ENCODE assay signal across 1 cellular context in the genomic region with DNA sequence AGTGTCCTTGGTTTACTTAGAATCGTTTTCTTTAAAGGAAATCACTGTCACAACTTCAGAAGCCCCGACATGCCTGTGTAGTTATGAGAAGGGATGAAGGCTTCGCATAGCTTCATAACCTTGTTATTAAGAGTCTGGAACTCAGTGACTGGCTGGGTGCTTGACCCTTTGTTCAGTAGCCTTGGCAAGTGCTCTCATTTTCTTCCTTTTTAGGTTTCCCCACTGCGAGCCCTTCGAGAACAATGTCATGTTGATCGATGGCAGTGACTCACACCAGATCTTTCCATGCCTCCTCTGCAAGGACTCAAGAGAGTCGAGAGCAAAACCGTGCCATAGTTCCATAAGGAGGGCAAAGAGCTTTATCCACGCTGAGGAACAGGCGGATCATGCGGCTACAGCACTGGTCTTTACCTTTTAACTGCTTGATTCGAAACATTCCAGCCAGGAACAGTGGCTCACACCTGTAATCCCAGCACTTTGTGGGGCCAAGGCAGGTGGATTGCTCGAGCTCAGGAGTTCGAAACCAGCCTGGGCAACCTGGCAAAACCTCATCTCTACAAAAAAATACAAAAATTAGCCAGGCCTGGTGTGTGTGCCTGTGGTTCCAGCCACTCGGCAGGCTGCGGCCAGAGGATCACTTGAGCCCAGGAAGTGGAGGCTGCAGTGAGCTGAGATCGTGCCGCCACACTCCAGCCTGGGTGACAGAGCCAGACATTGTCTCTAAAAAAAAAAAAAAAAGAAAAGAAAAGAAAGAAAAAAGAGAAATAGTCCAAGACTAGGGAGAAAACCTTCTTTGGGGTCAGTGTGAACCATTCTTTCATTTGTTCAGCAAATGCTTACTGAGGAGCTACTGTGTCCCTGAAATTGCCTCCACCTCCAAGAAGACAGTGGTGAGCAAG.
A peak's percentile ranks its signal among the peaks of the same experiment; 100 is the strongest.
TF ChIP-seq lines count a peak whose summit lies in the region.

No MANE protein-coding gene starts in this region.

TF ChIP-seq in K562, 482 proteins besides CTCF, POLR2A, EP300 and RAD21 (continued from another document and continues in another):
- TF ChIP-seq, protein P1, sequence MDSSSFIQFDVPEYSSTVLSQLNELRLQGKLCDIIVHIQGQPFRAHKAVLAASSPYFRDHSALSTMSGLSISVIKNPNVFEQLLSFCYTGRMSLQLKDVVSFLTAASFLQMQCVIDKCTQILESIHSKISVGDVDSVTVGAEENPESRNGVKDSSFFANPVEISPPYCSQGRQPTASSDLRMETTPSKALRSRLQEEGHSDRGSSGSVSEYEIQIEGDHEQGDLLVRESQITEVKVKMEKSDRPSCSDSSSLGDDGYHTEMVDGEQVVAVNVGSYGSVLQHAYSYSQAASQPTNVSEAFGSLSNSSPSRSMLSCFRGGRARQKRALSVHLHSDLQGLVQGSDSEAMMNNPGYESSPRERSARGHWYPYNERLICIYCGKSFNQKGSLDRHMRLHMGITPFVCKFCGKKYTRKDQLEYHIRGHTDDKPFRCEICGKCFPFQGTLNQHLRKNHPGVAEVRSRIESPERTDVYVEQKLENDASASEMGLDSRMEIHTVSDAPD (CRISPR knock-in tag; IDR thresholded peaks at IDR 0.05) = no peak
- TF ChIP-seq, protein P2, sequence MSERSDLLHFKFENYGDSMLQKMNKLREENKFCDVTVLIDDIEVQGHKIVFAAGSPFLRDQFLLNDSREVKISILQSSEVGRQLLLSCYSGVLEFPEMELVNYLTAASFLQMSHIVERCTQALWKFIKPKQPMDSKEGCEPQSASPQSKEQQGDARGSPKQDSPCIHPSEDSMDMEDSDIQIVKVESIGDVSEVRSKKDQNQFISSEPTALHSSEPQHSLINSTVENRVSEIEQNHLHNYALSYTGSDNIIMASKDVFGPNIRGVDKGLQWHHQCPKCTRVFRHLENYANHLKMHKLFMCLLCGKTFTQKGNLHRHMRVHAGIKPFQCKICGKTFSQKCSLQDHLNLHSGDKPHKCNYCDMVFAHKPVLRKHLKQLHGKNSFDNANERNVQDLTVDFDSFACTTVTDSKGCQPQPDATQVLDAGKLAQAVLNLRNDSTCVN (CRISPR knock-in tag; IDR thresholded peaks at IDR 0.05) = no peak
- TF ChIP-seq, protein P3, sequence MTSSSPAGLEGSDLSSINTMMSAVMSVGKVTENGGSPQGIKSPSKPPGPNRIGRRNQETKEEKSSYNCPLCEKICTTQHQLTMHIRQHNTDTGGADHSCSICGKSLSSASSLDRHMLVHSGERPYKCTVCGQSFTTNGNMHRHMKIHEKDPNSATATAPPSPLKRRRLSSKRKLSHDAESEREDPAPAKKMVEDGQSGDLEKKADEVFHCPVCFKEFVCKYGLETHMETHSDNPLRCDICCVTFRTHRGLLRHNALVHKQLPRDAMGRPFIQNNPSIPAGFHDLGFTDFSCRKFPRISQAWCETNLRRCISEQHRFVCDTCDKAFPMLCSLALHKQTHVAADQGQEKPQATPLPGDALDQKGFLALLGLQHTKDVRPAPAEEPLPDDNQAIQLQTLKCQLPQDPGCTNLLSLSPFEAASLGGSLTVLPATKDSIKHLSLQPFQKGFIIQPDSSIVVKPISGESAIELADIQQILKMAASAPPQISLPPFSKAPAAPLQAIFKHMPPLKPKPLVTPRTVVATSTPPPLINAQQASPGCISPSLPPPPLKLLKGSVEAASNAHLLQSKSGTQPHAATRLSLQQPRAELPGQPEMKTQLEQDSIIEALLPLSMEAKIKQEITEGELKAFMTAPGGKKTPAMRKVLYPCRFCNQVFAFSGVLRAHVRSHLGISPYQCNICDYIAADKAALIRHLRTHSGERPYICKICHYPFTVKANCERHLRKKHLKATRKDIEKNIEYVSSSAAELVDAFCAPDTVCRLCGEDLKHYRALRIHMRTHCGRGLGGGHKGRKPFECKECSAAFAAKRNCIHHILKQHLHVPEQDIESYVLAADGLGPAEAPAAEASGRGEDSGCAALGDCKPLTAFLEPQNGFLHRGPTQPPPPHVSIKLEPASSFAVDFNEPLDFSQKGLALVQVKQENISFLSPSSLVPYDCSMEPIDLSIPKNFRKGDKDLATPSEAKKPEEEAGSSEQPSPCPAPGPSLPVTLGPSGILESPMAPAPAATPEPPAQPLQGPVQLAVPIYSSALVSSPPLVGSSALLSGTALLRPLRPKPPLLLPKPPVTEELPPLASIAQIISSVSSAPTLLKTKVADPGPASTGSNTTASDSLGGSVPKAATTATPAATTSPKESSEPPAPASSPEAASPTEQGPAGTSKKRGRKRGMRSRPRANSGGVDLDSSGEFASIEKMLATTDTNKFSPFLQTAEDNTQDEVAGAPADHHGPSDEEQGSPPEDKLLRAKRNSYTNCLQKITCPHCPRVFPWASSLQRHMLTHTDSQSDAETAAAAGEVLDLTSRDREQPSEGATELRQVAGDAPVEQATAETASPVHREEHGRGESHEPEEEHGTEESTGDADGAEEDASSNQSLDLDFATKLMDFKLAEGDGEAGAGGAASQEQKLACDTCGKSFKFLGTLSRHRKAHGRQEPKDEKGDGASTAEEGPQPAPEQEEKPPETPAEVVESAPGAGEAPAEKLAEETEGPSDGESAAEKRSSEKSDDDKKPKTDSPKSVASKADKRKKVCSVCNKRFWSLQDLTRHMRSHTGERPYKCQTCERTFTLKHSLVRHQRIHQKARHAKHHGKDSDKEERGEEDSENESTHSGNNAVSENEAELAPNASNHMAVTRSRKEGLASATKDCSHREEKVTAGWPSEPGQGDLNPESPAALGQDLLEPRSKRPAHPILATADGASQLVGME (CRISPR knock-in tag; IDR thresholded peaks at IDR 0.05) = no peak
- TF ChIP-seq JUNB (CRISPR knock-in tag; conservative IDR thresholded peaks at IDR 0.05) (no peak), MBD2 (IDR thresholded peaks at IDR 0.05; ENCODE audit: borderline replicate concordance, low read depth) (no peak), ZNF589 (CRISPR knock-in tag; IDR thresholded peaks at IDR 0.05; ENCODE audit: low read depth) (no peak), BHLHE40 (IDR thresholded peaks at IDR 0.05; ENCODE audit: low read length) (no peak), YBX1 (IDR thresholded peaks at IDR 0.05) (no peak), CHD4 (IDR thresholded peaks at IDR 0.05; ENCODE audit: insufficient read depth, insufficient replicate concordance, low read depth, low read length, poor library complexity, severe bottlenecking) (no peak), SMARCA5 (IDR thresholded peaks at IDR 0.05) (no peak), TARDBP (IDR thresholded peaks at IDR 0.05) (no peak), SP1 (CRISPR knock-in tag; IDR thresholded peaks at IDR 0.05) (no peak), EGR1 (conservative IDR thresholded peaks at IDR 0.05) (no peak), RBM22 (IDR thresholded peaks at IDR 0.05; ENCODE audit: low read depth, low read length, poor library complexity, severe bottlenecking) (no peak), FOSL1 (tag; conservative IDR thresholded peaks at IDR 0.05) (peak; percentile 71), MTA1 (IDR thresholded peaks at IDR 0.05; ENCODE audit: borderline replicate concordance) (no peak), TBP (optimal IDR thresholded peaks at IDR 0.05; ENCODE audit: low read depth, low read length) (no peak), MEIS2 (IDR thresholded peaks at IDR 0.05; ENCODE audit: partially characterized antibody) (peak; percentile 97), PURB (CRISPR knock-in tag; IDR thresholded peaks at IDR 0.05; ENCODE audit: low read depth) (no peak), BRD9 (IDR thresholded peaks at IDR 0.05; ENCODE audit: low read depth, partially characterized antibody) (peak; percentile 3), ASH1L (IDR thresholded peaks at IDR 0.05; ENCODE audit: borderline replicate concordance, low read depth, partially characterized antibody) (peak; percentile 12), GATAD2B (IDR thresholded peaks at IDR 0.05; ENCODE audit: borderline replicate concordance) (no peak), ARID2 (IDR thresholded peaks at IDR 0.05) (no peak), GTF2A2 (tag; IDR thresholded peaks at IDR 0.05) (no peak), ZBTB17 (CRISPR knock-in tag; IDR thresholded peaks at IDR 0.05) (no peak), NFRKB (IDR thresholded peaks at IDR 0.05; ENCODE audit: low read depth) (peak; percentile 58; the same call in 1 of the 2 replicates)
- TF ChIP-seq, protein P4, sequence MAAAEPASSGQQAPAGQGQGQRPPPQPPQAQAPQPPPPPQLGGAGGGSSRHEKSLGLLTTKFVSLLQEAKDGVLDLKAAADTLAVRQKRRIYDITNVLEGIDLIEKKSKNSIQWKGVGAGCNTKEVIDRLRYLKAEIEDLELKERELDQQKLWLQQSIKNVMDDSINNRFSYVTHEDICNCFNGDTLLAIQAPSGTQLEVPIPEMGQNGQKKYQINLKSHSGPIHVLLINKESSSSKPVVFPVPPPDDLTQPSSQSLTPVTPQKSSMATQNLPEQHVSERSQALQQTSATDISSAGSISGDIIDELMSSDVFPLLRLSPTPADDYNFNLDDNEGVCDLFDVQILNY (CRISPR knock-in tag; IDR thresholded peaks at IDR 0.05) = no peak
- TF ChIP-seq, protein P5, sequence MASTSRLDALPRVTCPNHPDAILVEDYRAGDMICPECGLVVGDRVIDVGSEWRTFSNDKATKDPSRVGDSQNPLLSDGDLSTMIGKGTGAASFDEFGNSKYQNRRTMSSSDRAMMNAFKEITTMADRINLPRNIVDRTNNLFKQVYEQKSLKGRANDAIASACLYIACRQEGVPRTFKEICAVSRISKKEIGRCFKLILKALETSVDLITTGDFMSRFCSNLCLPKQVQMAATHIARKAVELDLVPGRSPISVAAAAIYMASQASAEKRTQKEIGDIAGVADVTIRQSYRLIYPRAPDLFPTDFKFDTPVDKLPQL (IDR thresholded peaks at IDR 0.05; ENCODE audit: extremely low read depth, insufficient read length) = no peak
- TF ChIP-seq, protein P6, sequence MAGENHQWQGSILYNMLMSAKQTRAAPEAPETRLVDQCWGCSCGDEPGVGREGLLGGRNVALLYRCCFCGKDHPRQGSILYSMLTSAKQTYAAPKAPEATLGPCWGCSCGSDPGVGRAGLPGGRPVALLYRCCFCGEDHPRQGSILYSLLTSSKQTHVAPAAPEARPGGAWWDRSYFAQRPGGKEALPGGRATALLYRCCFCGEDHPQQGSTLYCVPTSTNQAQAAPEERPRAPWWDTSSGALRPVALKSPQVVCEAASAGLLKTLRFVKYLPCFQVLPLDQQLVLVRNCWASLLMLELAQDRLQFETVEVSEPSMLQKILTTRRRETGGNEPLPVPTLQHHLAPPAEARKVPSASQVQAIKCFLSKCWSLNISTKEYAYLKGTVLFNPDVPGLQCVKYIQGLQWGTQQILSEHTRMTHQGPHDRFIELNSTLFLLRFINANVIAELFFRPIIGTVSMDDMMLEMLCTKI (IDR thresholded peaks at IDR 0.05; ENCODE audit: partially characterized antibody) = no peak
- TF ChIP-seq, protein P7, sequence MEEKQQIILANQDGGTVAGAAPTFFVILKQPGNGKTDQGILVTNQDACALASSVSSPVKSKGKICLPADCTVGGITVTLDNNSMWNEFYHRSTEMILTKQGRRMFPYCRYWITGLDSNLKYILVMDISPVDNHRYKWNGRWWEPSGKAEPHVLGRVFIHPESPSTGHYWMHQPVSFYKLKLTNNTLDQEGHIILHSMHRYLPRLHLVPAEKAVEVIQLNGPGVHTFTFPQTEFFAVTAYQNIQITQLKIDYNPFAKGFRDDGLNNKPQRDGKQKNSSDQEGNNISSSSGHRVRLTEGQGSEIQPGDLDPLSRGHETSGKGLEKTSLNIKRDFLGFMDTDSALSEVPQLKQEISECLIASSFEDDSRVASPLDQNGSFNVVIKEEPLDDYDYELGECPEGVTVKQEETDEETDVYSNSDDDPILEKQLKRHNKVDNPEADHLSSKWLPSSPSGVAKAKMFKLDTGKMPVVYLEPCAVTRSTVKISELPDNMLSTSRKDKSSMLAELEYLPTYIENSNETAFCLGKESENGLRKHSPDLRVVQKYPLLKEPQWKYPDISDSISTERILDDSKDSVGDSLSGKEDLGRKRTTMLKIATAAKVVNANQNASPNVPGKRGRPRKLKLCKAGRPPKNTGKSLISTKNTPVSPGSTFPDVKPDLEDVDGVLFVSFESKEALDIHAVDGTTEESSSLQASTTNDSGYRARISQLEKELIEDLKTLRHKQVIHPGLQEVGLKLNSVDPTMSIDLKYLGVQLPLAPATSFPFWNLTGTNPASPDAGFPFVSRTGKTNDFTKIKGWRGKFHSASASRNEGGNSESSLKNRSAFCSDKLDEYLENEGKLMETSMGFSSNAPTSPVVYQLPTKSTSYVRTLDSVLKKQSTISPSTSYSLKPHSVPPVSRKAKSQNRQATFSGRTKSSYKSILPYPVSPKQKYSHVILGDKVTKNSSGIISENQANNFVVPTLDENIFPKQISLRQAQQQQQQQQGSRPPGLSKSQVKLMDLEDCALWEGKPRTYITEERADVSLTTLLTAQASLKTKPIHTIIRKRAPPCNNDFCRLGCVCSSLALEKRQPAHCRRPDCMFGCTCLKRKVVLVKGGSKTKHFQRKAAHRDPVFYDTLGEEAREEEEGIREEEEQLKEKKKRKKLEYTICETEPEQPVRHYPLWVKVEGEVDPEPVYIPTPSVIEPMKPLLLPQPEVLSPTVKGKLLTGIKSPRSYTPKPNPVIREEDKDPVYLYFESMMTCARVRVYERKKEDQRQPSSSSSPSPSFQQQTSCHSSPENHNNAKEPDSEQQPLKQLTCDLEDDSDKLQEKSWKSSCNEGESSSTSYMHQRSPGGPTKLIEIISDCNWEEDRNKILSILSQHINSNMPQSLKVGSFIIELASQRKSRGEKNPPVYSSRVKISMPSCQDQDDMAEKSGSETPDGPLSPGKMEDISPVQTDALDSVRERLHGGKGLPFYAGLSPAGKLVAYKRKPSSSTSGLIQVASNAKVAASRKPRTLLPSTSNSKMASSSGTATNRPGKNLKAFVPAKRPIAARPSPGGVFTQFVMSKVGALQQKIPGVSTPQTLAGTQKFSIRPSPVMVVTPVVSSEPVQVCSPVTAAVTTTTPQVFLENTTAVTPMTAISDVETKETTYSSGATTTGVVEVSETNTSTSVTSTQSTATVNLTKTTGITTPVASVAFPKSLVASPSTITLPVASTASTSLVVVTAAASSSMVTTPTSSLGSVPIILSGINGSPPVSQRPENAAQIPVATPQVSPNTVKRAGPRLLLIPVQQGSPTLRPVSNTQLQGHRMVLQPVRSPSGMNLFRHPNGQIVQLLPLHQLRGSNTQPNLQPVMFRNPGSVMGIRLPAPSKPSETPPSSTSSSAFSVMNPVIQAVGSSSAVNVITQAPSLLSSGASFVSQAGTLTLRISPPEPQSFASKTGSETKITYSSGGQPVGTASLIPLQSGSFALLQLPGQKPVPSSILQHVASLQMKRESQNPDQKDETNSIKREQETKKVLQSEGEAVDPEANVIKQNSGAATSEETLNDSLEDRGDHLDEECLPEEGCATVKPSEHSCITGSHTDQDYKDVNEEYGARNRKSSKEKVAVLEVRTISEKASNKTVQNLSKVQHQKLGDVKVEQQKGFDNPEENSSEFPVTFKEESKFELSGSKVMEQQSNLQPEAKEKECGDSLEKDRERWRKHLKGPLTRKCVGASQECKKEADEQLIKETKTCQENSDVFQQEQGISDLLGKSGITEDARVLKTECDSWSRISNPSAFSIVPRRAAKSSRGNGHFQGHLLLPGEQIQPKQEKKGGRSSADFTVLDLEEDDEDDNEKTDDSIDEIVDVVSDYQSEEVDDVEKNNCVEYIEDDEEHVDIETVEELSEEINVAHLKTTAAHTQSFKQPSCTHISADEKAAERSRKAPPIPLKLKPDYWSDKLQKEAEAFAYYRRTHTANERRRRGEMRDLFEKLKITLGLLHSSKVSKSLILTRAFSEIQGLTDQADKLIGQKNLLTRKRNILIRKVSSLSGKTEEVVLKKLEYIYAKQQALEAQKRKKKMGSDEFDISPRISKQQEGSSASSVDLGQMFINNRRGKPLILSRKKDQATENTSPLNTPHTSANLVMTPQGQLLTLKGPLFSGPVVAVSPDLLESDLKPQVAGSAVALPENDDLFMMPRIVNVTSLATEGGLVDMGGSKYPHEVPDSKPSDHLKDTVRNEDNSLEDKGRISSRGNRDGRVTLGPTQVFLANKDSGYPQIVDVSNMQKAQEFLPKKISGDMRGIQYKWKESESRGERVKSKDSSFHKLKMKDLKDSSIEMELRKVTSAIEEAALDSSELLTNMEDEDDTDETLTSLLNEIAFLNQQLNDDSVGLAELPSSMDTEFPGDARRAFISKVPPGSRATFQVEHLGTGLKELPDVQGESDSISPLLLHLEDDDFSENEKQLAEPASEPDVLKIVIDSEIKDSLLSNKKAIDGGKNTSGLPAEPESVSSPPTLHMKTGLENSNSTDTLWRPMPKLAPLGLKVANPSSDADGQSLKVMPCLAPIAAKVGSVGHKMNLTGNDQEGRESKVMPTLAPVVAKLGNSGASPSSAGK (IDR thresholded peaks at IDR 0.05) = no peak; the same call in 1 of the 2 replicates
